ENCODE assay signal across 19 cellular contexts in the genomic region with DNA sequence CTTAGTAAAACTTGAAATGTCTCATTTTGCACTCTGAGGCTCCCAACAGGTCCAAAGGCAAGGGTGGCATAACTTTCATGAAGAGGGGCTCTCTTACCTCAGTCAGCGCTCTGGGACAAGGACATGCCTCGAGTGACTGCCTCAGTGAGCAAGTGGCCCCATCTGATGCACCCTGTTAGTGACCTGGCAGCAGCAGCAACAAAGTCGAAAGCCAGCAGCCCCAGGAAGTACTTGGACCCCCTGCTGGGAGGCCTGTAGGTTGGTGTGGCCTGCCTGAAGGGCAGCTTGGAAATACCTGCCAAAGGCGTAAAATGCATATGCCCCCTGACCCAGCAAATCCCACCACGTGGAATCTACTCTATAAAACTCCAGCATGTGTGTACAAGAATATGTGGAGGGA.
"Had no signal": no experiment of that assay in that cellular context is flagged by ENCODE, and none has a peak within 500 bp of the region (broad histone marks: within the 10 kb centered on the region; RNA-seq: fewer than 3 reads in every experiment).

No MANE protein-coding gene starts in this region.

- H3K4me1 ChIP-seq: uterus had no signal

- H3K4me3 ChIP-seq: left ventricle myocardium inferior, ovary, uterus had no signal

- H3K4me3 Mint-ChIP-seq: activated CD4-positive, alpha-beta memory T cell treated with anti-CD3 and anti-CD28 coated beads, Interleukin-2, amount 10 ng/mL, durations not matched to agents 7 days and 5 days; activated naive CD4-positive, alpha-beta T cell treated with anti-CD3 and anti-CD28 coated beads, Interleukin-2, amount 50 U/mL, for 24 hours; brain; dendritic cell treated with granulocyte-macrophage colony-stimulating factor and Interleukin-4, amounts not matched to agents 40 ng/mL and 50 ng/mL, for 4 days; memory B cell; nephron progenitor cell; T-helper 2 cell treated with Interferon-gamma antibody and Interleukin-4, amounts not matched to agents 5 μg/mL and 100 μg/mL, for 36 hours had no signal

- H3K4me1 Mint-ChIP-seq: brain had no signal

- H3K36me3 ChIP-seq: ovary, uterus had no signal

- H3K27ac Mint-ChIP-seq: activated CD4-positive, alpha-beta memory T cell treated with anti-CD3 and anti-CD28 coated beads, Interleukin-2, amount 10 ng/mL, durations not matched to agents 7 days and 5 days; dendritic cell treated with granulocyte-macrophage colony-stimulating factor and Interleukin-4, amounts not matched to agents 40 ng/mL and 50 ng/mL, for 4 days; memory B cell had no signal

- H3K27ac ChIP-seq: left ventricle myocardium inferior, ovary, uterus had no signal

- DNase-seq: activated CD4-positive, alpha-beta memory T cell treated with anti-CD3 and anti-CD28 coated beads, Interleukin-2, amount 10 ng/mL, durations not matched to agents 7 days and 5 days; activated CD4-positive, alpha-beta T cell treated with anti-CD3 and anti-CD28 coated beads for 1 hour; activated CD8-positive, alpha-beta memory T cell treated with anti-CD3 and anti-CD28 coated beads, Interleukin-2, amount 50 U/mL, for 48 hours; amygdala; cerebellar nuclear complex; foreskin fibroblast; left ventricle myocardium inferior; nephron progenitor cell; stimulated activated CD4-positive, alpha-beta T cell treated with anti-CD3 and anti-CD28 coated beads, Interleukin-4, amount 100 ng/mL, for 1 hour; stimulated activated CD8-positive, alpha-beta memory T cell treated with anti-CD3 and anti-CD28 coated beads, Interleukin-4, amount 100 ng/mL, for 48 hours; uterus had no signal

- ATAC-seq: esophagus mucosa had no signal

- H3K27me3 Mint-ChIP-seq: activated CD4-positive, alpha-beta memory T cell treated with anti-CD3 and anti-CD28 coated beads, Interleukin-2, amount 10 ng/mL, durations not matched to agents 7 days and 5 days; activated naive CD4-positive, alpha-beta T cell treated with anti-CD3 and anti-CD28 coated beads, Interleukin-2, amount 50 U/mL, for 24 hours; dendritic cell treated with granulocyte-macrophage colony-stimulating factor and Interleukin-4, amounts not matched to agents 40 ng/mL and 50 ng/mL, for 4 days; memory B cell had no signal

- H3K27me3 ChIP-seq: ovary, uterus had no signal

- H3K9me3 ChIP-seq: left ventricle myocardium inferior, ovary, uterus had no signal

- H3K9me3 Mint-ChIP-seq: activated CD4-positive, alpha-beta memory T cell treated with anti-CD3 and anti-CD28 coated beads, Interleukin-2, amount 10 ng/mL, durations not matched to agents 7 days and 5 days; activated naive CD4-positive, alpha-beta T cell treated with anti-CD3 and anti-CD28 coated beads, Interleukin-2, amount 50 U/mL, for 24 hours; activated T-helper 2 cell treated with anti-CD3 and anti-CD28 coated beads, Interferon-gamma antibody, Interleukin-2, Interleukin-4, amounts not matched to agents 10 μg/mL and 5 μg/mL and 100 μg/mL, durations not matched to agents 14 hours and 24 hours and 36 hours; brain; dendritic cell treated with granulocyte-macrophage colony-stimulating factor and Interleukin-4, amounts not matched to agents 40 ng/mL and 50 ng/mL, for 4 days; memory B cell; nephron progenitor cell; T-helper 2 cell treated with Interferon-gamma antibody and Interleukin-4, amounts not matched to agents 5 μg/mL and 100 μg/mL, for 36 hours had no signal
